In genomic region chr12:117388865-117389508, GRCh38 we compare ENCODE assay signal across 23 cellular contexts. TPM values are rescaled to one million over a fixed set of nuclear protein-coding genes. Genes with fewer than 3 reads are reported as not detected.
"Had no signal": no experiment of that assay in that cellular context is flagged by ENCODE, and none has a peak within 500 bp of the region (broad histone marks: within the 10 kb centered on the region; RNA-seq: fewer than 3 reads in every experiment).

No MANE protein-coding gene starts in this region.

- ATAC-seq: activated CD4-positive, alpha-beta T cell treated with anti-CD3 and anti-CD28 coated beads for 36 hours; activated CD8-positive, alpha-beta memory T cell treated with anti-CD3 and anti-CD28 coated beads, Interleukin-2, amount 10 ng/mL, durations not matched to agents 7 days and 5 days; activated T-cell treated with anti-CD3 and anti-CD28 coated beads, Interleukin-2, amount 50 U/mL, for 4 hours; body of pancreas; esophagus mucosa; naive thymus-derived CD8-positive, alpha-beta T cell; stimulated activated naive B cell treated with anti-CD40 and anti-IgM and Interleukin-4, amounts not matched to agents 10 μg/mL and 1 μg/mL and 100 μg/mL, for 72 hours had no signal

- H3K36me3 ChIP-seq: colonic mucosa, right atrium auricular region, transverse colon, vagina had no signal

- DNase-seq: activated CD4-positive, alpha-beta memory T cell treated with anti-CD3 and anti-CD28 coated beads for 36 hours; activated CD4-positive, alpha-beta T cell treated with anti-CD3 and anti-CD28 coated beads for 36 hours; activated CD8-positive, alpha-beta memory T cell treated with anti-CD3 and anti-CD28 coated beads, Interleukin-2, amount 10 ng/mL, durations not matched to agents 7 days and 5 days; activated effector memory CD4-positive, alpha-beta T cell treated with Interleukin-2 at 50 U/mL for 16 hours; activated T-cell treated with anti-CD3 and anti-CD28 coated beads, Interleukin-2, amount 50 U/mL, for 4 hours; amniotic stem cell; body of pancreas; caudate nucleus; colonic mucosa; hippocampal formation; mesenchymal stem cell; naive thymus-derived CD8-positive, alpha-beta T cell; nucleus accumbens; stimulated activated CD4-positive, alpha-beta T cell treated with anti-CD3 and anti-CD28 coated beads, Interleukin-15, amount 100 ng/mL, for 24 hours; stimulated activated CD4-positive, alpha-beta T cell treated with anti-CD3 and anti-CD28 coated beads, Interleukin-4, amount 100 ng/mL, for 1 hour; stimulated activated naive B cell treated with anti-CD40 and anti-IgM and Interleukin-4, amounts not matched to agents 10 μg/mL and 1 μg/mL and 100 μg/mL, for 72 hours; transverse colon had no signal

- H3K27ac ChIP-seq: body of pancreas, colonic mucosa, right atrium auricular region, skin epidermis, transverse colon, vagina had no signal

- H3K27me3 ChIP-seq: body of pancreas, colonic mucosa, right atrium auricular region, transverse colon, vagina had no signal

- H3K4me3 ChIP-seq: body of pancreas, colonic mucosa, right atrium auricular region, skin epidermis, transverse colon, vagina had no signal

- H3K4me1 ChIP-seq: body of pancreas, colonic mucosa, right atrium auricular region, transverse colon, vagina had no signal

- H3K9me3 ChIP-seq: body of pancreas, colonic mucosa, right atrium auricular region, transverse colon, vagina had no signal

RNA-seq across cellular contexts. Expression of gene NOS1, which starts 27.6 kb away (rescaled TPM):
- total RNA-seq: activated CD4-positive, alpha-beta memory T cell treated with anti-CD3 and anti-CD28 coated beads for 36 hours; activated CD4-positive, alpha-beta T cell treated with anti-CD3 and anti-CD28 coated beads for 36 hours; activated CD8-positive, alpha-beta memory T cell treated with anti-CD3 and anti-CD28 coated beads, Interleukin-2, amount 10 ng/mL, durations not matched to agents 7 days and 5 days; glomerular endothelial cell; naive thymus-derived CD8-positive, alpha-beta T cell; subcutaneous adipose tissue had no signal
- polyA plus RNA-seq: naive thymus-derived CD8-positive, alpha-beta T cell had no signal
